16 cellular contexts compared by ENCODE assay signal in the genomic region with DNA sequence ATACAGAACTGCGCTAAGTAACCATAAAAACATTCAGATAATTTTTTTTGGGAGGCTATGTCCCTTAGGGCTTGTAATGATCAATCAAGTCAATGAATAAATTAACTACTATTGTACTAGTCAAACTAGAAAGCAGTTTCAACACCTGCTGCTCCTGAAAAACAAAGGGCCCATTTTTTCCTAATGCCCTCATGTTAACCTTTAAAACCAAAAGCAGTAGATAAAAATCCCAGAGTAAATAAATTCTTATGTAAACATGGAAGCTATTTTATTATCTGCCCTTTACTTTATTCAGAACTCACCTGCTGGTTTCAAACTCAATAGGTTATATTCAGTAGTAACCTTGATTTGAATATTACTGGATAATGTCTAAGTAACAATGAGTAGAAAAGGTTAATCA.
"Had no signal": no experiment of that assay in that cellular context is flagged by ENCODE, and none has a peak within 500 bp of the region (broad histone marks: within the 10 kb centered on the region; RNA-seq: fewer than 3 reads in every experiment).

No MANE protein-coding gene starts in this region.

- H3K4me1 ChIP-seq: lower lobe of right lung, parathyroid adenoma, right lobe of liver had no signal

- H3K36me3 ChIP-seq: cardiac muscle cell, esophagus squamous epithelium, lower lobe of right lung, right lobe of liver, thoracic aorta had no signal

- H3K27me3 ChIP-seq: cardiac muscle cell, esophagus squamous epithelium, hepatocyte, right lobe of liver had no signal

- H3K27ac ChIP-seq: cardiac muscle cell, esophagus squamous epithelium, hepatocyte, lower lobe of right lung, parathyroid adenoma, right lobe of liver, thoracic aorta had no signal

- ATAC-seq: lower lobe of right lung; natural killer cell; stimulated activated effector memory CD8-positive, alpha-beta T cell treated with anti-CD3 and anti-CD28 coated beads, Interleukin-12 subunit alpha, Interleukin-12 subunit beta, amount 100 ng/mL, for 72 hours had no signal

- H3K9me3 ChIP-seq: esophagus squamous epithelium, lower lobe of right lung, right lobe of liver, thoracic aorta had no signal

- DNase-seq: activated CD4-positive, alpha-beta T cell treated with anti-CD3 and anti-CD28 coated beads, Interleukin-2, amount 50 U/mL, for 4 hours; activated naive CD8-positive, alpha-beta T cell treated with anti-CD3 and anti-CD28 coated beads for 36 hours; amniotic stem cell; dermis blood vessel endothelial cell; effector memory CD4-positive, alpha-beta T cell; esophagus squamous epithelium; lower lobe of right lung; natural killer cell; right lobe of liver; stimulated activated CD4-positive, alpha-beta T cell treated with anti-CD3 and anti-CD28 coated beads, Interleukin-4, amount 100 ng/mL, for 24 hours had no signal

- H3K9ac ChIP-seq: parathyroid adenoma had no signal

- H3K4me3 ChIP-seq: cardiac muscle cell, esophagus squamous epithelium, hepatocyte, lower lobe of right lung, right lobe of liver, smooth muscle cell, thoracic aorta had no signal
